ENCODE assay signal across 8 cellular contexts in genomic region chr14:91367173-91368171, GRCh38.
A peak's percentile ranks its signal among the peaks of the same experiment; 100 is the strongest.
DNase-seq lines count a peak whose midpoint lies in the region; ATAC-seq and TF ChIP-seq lines count a peak whose summit lies in the region.

No MANE protein-coding gene starts in this region.

- H3K27me3 ChIP-seq in OCI-LY3 (ENCODE audit: low read depth, low read length) (no peaks in the 10 kb centered on the region), neutrophil (no peaks in the 10 kb centered on the region)

- ATAC-seq in GM18867 (IDR thresholded peaks at IDR 0.05; ENCODE audit: unreplicated experiment) (peak; percentile 80), HG02981 (IDR thresholded peaks at IDR 0.05; ENCODE audit: unreplicated experiment) (peak; percentile 81)

- H3K9me3 ChIP-seq in OCI-LY3 (ENCODE audit: insufficient read depth, low read length): no peaks in the 10 kb centered on the region
- no peaks in the 10 kb centered on the region for H3K9me3 ChIP-seq in neutrophil

- H3K27ac ChIP-seq in OCI-LY3 (ENCODE audit: low read length): peak overlapping the region; percentile 56
- H3K27ac ChIP-seq in neutrophil: peak overlapping the region; percentile 58
- H3K27ac ChIP-seq in substantia nigra (ENCODE audit: low read depth, low read length, poor library complexity, severe bottlenecking): no peak overlapping the region

- in situ Hi-C loops in astrocyte of the cerebellum (cut with HindIII; ENCODE audit: low sequenced_read_pairs): no loop called here

- TF ChIP-seq CTCF in OCI-LY3 (IDR thresholded peaks at IDR 0.05; ENCODE audit: low read depth, low read length) (no peak), astrocyte of the cerebellum (IDR thresholded peaks at IDR 0.05; ENCODE audit: low read depth, low read length, missing control alignments) (no peak), neutrophil (IDR thresholded peaks at IDR 0.05) (no peak)

- peak overlapping the region; percentile 31 for H3K9ac ChIP-seq in OCI-LY3 (ENCODE audit: low read length)

- H3K79me2 ChIP-seq in OCI-LY3 (ENCODE audit: low read length): peaks cover 94% of the 10 kb centered on the region

- H3K4me2 ChIP-seq in OCI-LY3 (ENCODE audit: low read length): peak overlapping the region; percentile 79

- no peak overlapping the region for H2AFZ ChIP-seq in OCI-LY3 (ENCODE audit: low read depth, low read length)

- H3K4me3 ChIP-seq in OCI-LY3 (ENCODE audit: low read length) (peak overlapping the region; percentile 43), astrocyte of the cerebellum (ENCODE audit: low read depth, low read length) (no peak overlapping the region), neutrophil (ENCODE audit: low read depth in 1 of 2, low read length in 1 of 2) (peak overlapping the region in 1 of 2 experiments; percentile 4)

- DNase-seq in AG08396 (ENCODE audit: low spot score) (peak; percentile 92), astrocyte of the cerebellum (ENCODE audit: low read depth) (peak; percentile 82), OCI-M2 (lab: John Stamatoyannopoulos, UW; ENCODE audit: unreplicated experiment) (no peak), substantia nigra (lab: John Stamatoyannopoulos, UW) (no peak)

- H3K36me3 ChIP-seq in OCI-LY3 (replicated peaks; ENCODE audit: low read depth, low read length) (no peaks in the 10 kb centered on the region), neutrophil (no peaks in the 10 kb centered on the region)

- peaks cover 59% of the 10 kb centered on the region for H4K20me1 ChIP-seq in OCI-LY3 (ENCODE audit: insufficient read depth, low read length)

- peaks cover 99% of the 10 kb centered on the region for H3K4me1 ChIP-seq in OCI-LY3 (ENCODE audit: low read length)
- peaks cover 55 to 57% of the 10 kb centered on the region in 2 experiments for H3K4me1 ChIP-seq in neutrophil (ENCODE audit: control insufficient read depth in 1 of 2, insufficient read depth in 1 of 2, low read depth in 1 of 2, low read length in 1 of 2)

Comparison
In these comparisons a context has a peak if more than half of its experiments do, and no peak if none do; other contexts are left out.
1. DNase-seq: peak in AG08396 (single experiment) and astrocyte of the cerebellum (single experiment); none in OCI-M2 (single experiment) and substantia nigra (0 of 49).